In the genomic region with DNA sequence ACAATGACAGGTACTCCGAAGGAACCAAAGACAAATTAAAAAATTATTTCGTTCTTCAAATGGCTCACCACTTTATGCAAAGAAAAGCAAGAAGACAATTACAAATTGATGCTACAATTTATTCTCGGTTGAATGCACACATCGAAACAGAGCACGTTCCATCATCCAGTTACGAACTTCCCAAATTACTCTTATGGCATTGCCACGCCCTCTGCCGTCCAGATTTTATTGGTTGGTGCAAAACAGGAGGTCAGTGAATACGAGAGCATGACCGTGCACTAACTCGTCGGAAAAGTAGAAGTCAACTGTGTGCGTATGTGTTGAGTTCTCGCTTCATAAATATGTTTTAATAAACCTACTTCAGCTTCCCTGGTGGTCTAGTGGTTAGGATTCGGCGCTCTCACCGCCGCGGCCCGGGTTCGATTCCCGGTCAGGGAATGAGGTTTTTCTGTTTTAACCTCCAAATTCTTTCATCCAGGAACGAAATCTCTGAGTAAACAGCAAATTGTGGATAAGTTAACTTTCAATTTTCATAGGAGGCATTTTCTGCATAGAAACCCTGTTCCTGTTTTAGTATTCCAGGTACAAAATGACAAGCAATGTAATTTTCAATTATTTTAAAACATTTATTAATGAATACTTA, we compare ENCODE assay signal across 8 cellular contexts.
DNase-seq lines count a peak whose midpoint lies in the region; ATAC-seq and TF ChIP-seq lines count a peak whose summit lies in the region.

No MANE protein-coding gene starts in this region.

- peak; percentile 82 for DNase-seq in NCI-H345 treated with DMSO at 0.1 percent for 48 hours (lab: John Stamatoyannopoulos, UW; ENCODE audit: unreplicated experiment)
- peak; percentile 67 for DNase-seq in activated CD4-positive, alpha-beta T cell treated with anti-CD3 and anti-CD28 coated beads for 24 hours (ENCODE audit: low read depth in 2 of 2)
- peak; percentile 94 for DNase-seq in choroid plexus epithelial cell (ENCODE audit: low read depth)
- DNase-seq in kidney glomerular epithelial cell (lab: John Stamatoyannopoulos, UW), result peak; percentile 94
- DNase-seq in stimulated activated CD4-positive, alpha-beta T cell treated with anti-CD3 and anti-CD28 coated beads, Interleukin-15, amount 100 ng/mL, for 24 hours, result peak; percentile 78

- TF ChIP-seq CTCF in GM12875 (IDR thresholded peaks at IDR 0.05; ENCODE audit: borderline replicate concordance, insufficient read depth, low read depth, low read length) (no peak), choroid plexus epithelial cell (conservative IDR thresholded peaks at IDR 0.05; ENCODE audit: low read depth, low read length) (no peak)

- H3K4me3 ChIP-seq in GM12875 (ENCODE audit: low read depth, low read length) (peak overlapping the region; percentile 42), choroid plexus epithelial cell (ENCODE audit: low read depth, low read length) (peak overlapping the region; percentile 81)

- peak; percentile 50 for ATAC-seq in HG03097 (IDR thresholded peaks at IDR 0.05; ENCODE audit: low FRiP score, unreplicated experiment)
- no peak for ATAC-seq in GM18519 (IDR thresholded peaks at IDR 0.05; ENCODE audit: low FRiP score, unreplicated experiment)
